Comparison of ENCODE assay signal across 34 cellular contexts in genomic region chr17:34487616-34488015, GRCh38.
DNase-seq lines count a peak whose midpoint lies in the region; ATAC-seq and TF ChIP-seq lines count a peak whose summit lies in the region.
"Had no signal": no experiment of that assay in that cellular context is flagged by ENCODE, and none has a peak within 500 bp of the region (broad histone marks: within the 10 kb centered on the region; RNA-seq: fewer than 3 reads in every experiment).

No MANE protein-coding gene starts in this region.

- peaks cover 3% of the 10 kb centered on the region; the same call in 1 of the 3 replicates for H3K4me1 Mint-ChIP-seq in GM23338
- H3K4me1 Mint-ChIP-seq: CD4-positive, alpha-beta memory T cell; immature natural killer cell; stimulated activated memory B cell treated with anti-CD40 and anti-IgM and Interleukin-4, amounts not matched to agents 10 μg/mL and 1 μg/mL and 100 μg/mL, for 72 hours had no signal

- H3K27me3 Mint-ChIP-seq in GM23338 (ENCODE audit: insufficient read depth, low read depth, poor library complexity): peaks cover 18% of the 10 kb centered on the region

- H3K4me3 Mint-ChIP-seq in GM23338: no peak overlapping the region
- H3K4me3 Mint-ChIP-seq: activated CD4-positive, alpha-beta T cell treated with anti-CD3 and anti-CD28 coated beads, Interleukin-2, amount 10 ng/mL, durations not matched to agents 24 days and 14 days; CD4-positive, alpha-beta memory T cell; immature natural killer cell; stimulated activated memory B cell treated with anti-CD40 and anti-IgM and Interleukin-4, amounts not matched to agents 10 μg/mL and 1 μg/mL and 100 μg/mL, for 72 hours had no signal

- DNase-seq in DMS 273 (lab: John Stamatoyannopoulos, UW; ENCODE audit: unreplicated experiment) (peak; percentile 17), DMS 273 treated with DMSO at 0.1 percent for 48 hours (lab: John Stamatoyannopoulos, UW) (no peak), GM23338 (ENCODE audit: low spot score) (peak; percentile 53), RPMI8226 (peak; percentile 19), islet precursor cell (peak; percentile 66), HEK293T (ENCODE audit: extremely low spot score) (no peak), NOMO-1 treated with dmso at 0.1 percent for 144 hours (lab: John Stamatoyannopoulos, UW; ENCODE audit: unreplicated experiment) (no peak)
- no peak for DNase-seq in activated CD8-positive, alpha-beta memory T cell treated with anti-CD3 and anti-CD28 coated beads, Interleukin-2, amount 50 U/mL, for 48 hours
- DNase-seq: activated CD4-positive, alpha-beta T cell treated with anti-CD3 and anti-CD28 coated beads, Interleukin-2, amount 10 ng/mL, durations not matched to agents 24 days and 14 days; activated effector memory CD4-positive, alpha-beta T cell treated with Interleukin-2 at 50 U/mL for 16 hours; activated T-cell treated with anti-CD3 and anti-CD28 coated beads, Interleukin-2, amount 50 U/mL, for 1 hour; CD4-positive, alpha-beta memory T cell; gastrocnemius medialis; immature natural killer cell; left colon; mammary epithelial cell; MG63; NCI-H1436; NCI-H2081 treated with DMSO at 0.1 percent for 48 hours; NCI-H510A; pancreas; SHP77 treated with DMSO at 0.1 percent for 48 hours; SW 1271; T-helper 9 cell had no signal

- no peaks in the 10 kb centered on the region for H3K36me3 Mint-ChIP-seq in GM23338 (ENCODE audit: low read depth)
- H3K36me3 Mint-ChIP-seq: activated naive CD4-positive, alpha-beta T cell treated with anti-CD3 and anti-CD28 coated beads, Interleukin-2, amount 50 U/mL, for 72 hours; CD4-positive, alpha-beta memory T cell; immature natural killer cell; stimulated activated memory B cell treated with anti-CD40 and anti-IgM and Interleukin-4, amounts not matched to agents 10 μg/mL and 1 μg/mL and 100 μg/mL, for 72 hours had no signal

- H3K4me1 ChIP-seq in GM23338 (ENCODE audit: insufficient read depth): no peaks in the 10 kb centered on the region
- H3K4me1 ChIP-seq: gastrocnemius medialis, HAP-1, pancreas, upper lobe of left lung had no signal

- no peaks in the 10 kb centered on the region for H3K9me3 Mint-ChIP-seq in GM23338
- H3K9me3 Mint-ChIP-seq: activated CD4-positive, alpha-beta T cell treated with anti-CD3 and anti-CD28 coated beads, Interleukin-2, amount 10 ng/mL, durations not matched to agents 24 days and 14 days; activated naive CD4-positive, alpha-beta T cell treated with anti-CD3 and anti-CD28 coated beads, Interleukin-2, amount 50 U/mL, for 72 hours; immature natural killer cell; stimulated activated memory B cell treated with anti-CD40 and anti-IgM and Interleukin-4, amounts not matched to agents 10 μg/mL and 1 μg/mL and 100 μg/mL, for 72 hours had no signal

- H3K9me2 ChIP-seq in GM23338 (ENCODE audit: insufficient read depth): no peaks in the 10 kb centered on the region

- H2AFZ ChIP-seq in GM23338: peak overlapping the region; percentile 56; the same call in 1 of the 2 replicates

- no peaks in the 10 kb centered on the region for H4K20me1 ChIP-seq in GM23338 (replicated peaks; ENCODE audit: insufficient read depth)

- 0 out of 2 replicates have a peak overlapping the region, but pooled peaks have one; percentile 20 for H3K27ac Mint-ChIP-seq in GM23338
- H3K27ac Mint-ChIP-seq: activated CD4-positive, alpha-beta T cell treated with anti-CD3 and anti-CD28 coated beads, Interleukin-2, amount 10 ng/mL, durations not matched to agents 24 days and 14 days; activated naive CD4-positive, alpha-beta T cell treated with anti-CD3 and anti-CD28 coated beads, Interleukin-2, amount 50 U/mL, for 72 hours; CD4-positive, alpha-beta memory T cell; immature natural killer cell; stimulated activated memory B cell treated with anti-CD40 and anti-IgM and Interleukin-4, amounts not matched to agents 10 μg/mL and 1 μg/mL and 100 μg/mL, for 72 hours had no signal

- no peaks in the 10 kb centered on the region for H3F3A ChIP-seq in GM23338 (replicated peaks; ENCODE audit: low read depth)

- CTCF ChIA-PET in HEK293T (lab: Yijun Ruan, JAX): no interaction called here

- no peak overlapping the region for H3K27ac ChIP-seq in GM23338 (ENCODE audit: low read depth)
- H3K27ac ChIP-seq: 22Rv1, dorsolateral prefrontal cortex, gastrocnemius medialis, HL-60, KMS-11, pancreas, skin epidermis, upper lobe of left lung, VCaP had no signal

- no peak for TF ChIP-seq CTCF in GM23338 (conservative IDR thresholded peaks at IDR 0.05; ENCODE audit: low read depth in 2 of 2)

- H3K4me2 ChIP-seq in GM23338: no peak overlapping the region
- H3K4me2 ChIP-seq: KMS-11 had no signal

- H3K4me3 ChIP-seq in GM23338: no peak overlapping the region
- H3K4me3 ChIP-seq: dorsolateral prefrontal cortex, gastrocnemius medialis, HAP-1, MG63, pancreas, skin epidermis, upper lobe of left lung had no signal

- peak; percentile 98 for ATAC-seq in GM23338
- ATAC-seq: gastrocnemius medialis; left colon; stimulated activated memory B cell treated with anti-CD40 and anti-IgM and Interleukin-4, amounts not matched to agents 10 μg/mL and 1 μg/mL and 100 μg/mL, for 72 hours had no signal

- no peaks in the 10 kb centered on the region for H3K79me2 ChIP-seq in GM23338 (replicated peaks; ENCODE audit: insufficient read depth)

- H3K27me3 ChIP-seq in GM23338 (ENCODE audit: insufficient read depth): peaks cover 13% of the 10 kb centered on the region; the same call in 1 of the 2 replicates
- H3K27me3 ChIP-seq: MG63, pancreas, upper lobe of left lung had no signal

- POLR2A ChIA-PET in HEK293T (lab: Yijun Ruan, JAX): no interaction called here

- H3K36me3 ChIP-seq in GM23338 (ENCODE audit: insufficient read depth): no peaks in the 10 kb centered on the region; the same call in 1 of the 2 replicates
- H3K36me3 ChIP-seq: gastrocnemius medialis, HAP-1, MG63, pancreas, upper lobe of left lung had no signal

TF ChIP-seq in GM23338, 12 proteins besides CTCF, POLR2A, EP300 and RAD21 (continues in another document):
- TF ChIP-seq JUNB (IDR thresholded peaks at IDR 0.05; ENCODE audit: unreplicated experiment) (no peak), POLR2AphosphoS5 (IDR thresholded peaks at IDR 0.05; ENCODE audit: low read depth) (no peak), ZNF114 (CRISPR knock-in tag; IDR thresholded peaks at IDR 0.05) (no peak), CREB1 (CRISPR knock-in tag; IDR thresholded peaks at IDR 0.05; ENCODE audit: low read depth) (no peak)

TF ChIP-seq in HEK293T, 16 proteins besides CTCF, POLR2A, EP300 and RAD21:
- TF ChIP-seq CTBP1 (IDR thresholded peaks at IDR 0.05; ENCODE audit: borderline replicate concordance) (no peak), ELF4 (IDR thresholded peaks at IDR 0.05) (no peak), TARDBP (IDR thresholded peaks at IDR 0.05) (no peak), BHLHE40 (IDR thresholded peaks at IDR 0.05; ENCODE audit: borderline replicate concordance) (no peak), LEF1 (IDR thresholded peaks at IDR 0.05; ENCODE audit: borderline replicate concordance) (no peak)

Comparison
In these comparisons a context has a peak if more than half of its experiments do, and no peak if none do; other contexts are left out.
1. DNase-seq: peak in DMS 273 (single experiment), GM23338 (single experiment), RPMI8226 (single experiment) and islet precursor cell (single experiment); none in DMS 273 treated with DMSO at 0.1 percent for 48 hours (single experiment), HEK293T (single experiment), activated CD8-positive, alpha-beta memory T cell treated with anti-CD3 and anti-CD28 coated beads, Interleukin-2, amount 50 U/mL, for 48 hours (single experiment) and NOMO-1 treated with dmso at 0.1 percent for 144 hours (single experiment).